Comparison of ENCODE assay signal across 1 cellular context in the genomic region with DNA sequence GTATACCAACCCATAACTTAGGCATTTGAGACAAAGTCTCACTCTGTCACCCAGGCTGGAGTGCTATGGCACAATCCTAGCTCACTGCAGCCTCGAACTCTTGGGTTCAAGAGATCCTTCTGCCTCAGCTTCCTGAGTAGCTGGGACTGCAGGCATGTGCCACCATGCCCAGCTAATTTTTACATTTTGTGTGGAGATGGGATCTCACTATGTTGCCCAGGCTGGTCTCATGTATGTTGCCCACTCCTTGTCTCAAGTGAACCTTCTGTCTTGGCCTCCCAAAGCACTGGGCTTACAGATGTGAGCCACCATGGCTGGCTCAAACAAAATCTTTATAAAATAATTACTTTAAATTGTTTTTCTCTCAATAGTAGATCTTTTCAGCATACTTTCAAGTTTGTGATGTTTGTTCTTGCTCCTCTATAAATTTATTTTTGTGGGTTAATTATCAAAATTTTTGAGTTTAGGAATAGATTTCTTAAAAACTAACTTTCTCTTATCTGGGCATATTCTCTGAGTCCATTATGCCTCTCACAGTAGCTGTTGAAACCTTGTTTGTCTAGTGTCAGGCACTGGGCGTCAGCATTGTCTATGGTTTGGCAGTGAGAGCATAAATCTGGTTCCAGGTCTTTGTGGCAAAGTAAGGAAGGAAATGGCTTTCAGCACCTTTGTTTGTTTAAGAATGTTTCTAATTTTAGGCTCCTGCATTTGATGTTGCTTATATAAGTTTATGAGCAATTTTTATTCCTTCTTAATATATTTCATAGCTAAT.
TF ChIP-seq lines count a peak whose summit lies in the region.

No MANE protein-coding gene starts in this region.

TF ChIP-seq in GM23338, 12 proteins besides CTCF, POLR2A, EP300 and RAD21 (continued from another document):
- TF ChIP-seq, protein P1, sequence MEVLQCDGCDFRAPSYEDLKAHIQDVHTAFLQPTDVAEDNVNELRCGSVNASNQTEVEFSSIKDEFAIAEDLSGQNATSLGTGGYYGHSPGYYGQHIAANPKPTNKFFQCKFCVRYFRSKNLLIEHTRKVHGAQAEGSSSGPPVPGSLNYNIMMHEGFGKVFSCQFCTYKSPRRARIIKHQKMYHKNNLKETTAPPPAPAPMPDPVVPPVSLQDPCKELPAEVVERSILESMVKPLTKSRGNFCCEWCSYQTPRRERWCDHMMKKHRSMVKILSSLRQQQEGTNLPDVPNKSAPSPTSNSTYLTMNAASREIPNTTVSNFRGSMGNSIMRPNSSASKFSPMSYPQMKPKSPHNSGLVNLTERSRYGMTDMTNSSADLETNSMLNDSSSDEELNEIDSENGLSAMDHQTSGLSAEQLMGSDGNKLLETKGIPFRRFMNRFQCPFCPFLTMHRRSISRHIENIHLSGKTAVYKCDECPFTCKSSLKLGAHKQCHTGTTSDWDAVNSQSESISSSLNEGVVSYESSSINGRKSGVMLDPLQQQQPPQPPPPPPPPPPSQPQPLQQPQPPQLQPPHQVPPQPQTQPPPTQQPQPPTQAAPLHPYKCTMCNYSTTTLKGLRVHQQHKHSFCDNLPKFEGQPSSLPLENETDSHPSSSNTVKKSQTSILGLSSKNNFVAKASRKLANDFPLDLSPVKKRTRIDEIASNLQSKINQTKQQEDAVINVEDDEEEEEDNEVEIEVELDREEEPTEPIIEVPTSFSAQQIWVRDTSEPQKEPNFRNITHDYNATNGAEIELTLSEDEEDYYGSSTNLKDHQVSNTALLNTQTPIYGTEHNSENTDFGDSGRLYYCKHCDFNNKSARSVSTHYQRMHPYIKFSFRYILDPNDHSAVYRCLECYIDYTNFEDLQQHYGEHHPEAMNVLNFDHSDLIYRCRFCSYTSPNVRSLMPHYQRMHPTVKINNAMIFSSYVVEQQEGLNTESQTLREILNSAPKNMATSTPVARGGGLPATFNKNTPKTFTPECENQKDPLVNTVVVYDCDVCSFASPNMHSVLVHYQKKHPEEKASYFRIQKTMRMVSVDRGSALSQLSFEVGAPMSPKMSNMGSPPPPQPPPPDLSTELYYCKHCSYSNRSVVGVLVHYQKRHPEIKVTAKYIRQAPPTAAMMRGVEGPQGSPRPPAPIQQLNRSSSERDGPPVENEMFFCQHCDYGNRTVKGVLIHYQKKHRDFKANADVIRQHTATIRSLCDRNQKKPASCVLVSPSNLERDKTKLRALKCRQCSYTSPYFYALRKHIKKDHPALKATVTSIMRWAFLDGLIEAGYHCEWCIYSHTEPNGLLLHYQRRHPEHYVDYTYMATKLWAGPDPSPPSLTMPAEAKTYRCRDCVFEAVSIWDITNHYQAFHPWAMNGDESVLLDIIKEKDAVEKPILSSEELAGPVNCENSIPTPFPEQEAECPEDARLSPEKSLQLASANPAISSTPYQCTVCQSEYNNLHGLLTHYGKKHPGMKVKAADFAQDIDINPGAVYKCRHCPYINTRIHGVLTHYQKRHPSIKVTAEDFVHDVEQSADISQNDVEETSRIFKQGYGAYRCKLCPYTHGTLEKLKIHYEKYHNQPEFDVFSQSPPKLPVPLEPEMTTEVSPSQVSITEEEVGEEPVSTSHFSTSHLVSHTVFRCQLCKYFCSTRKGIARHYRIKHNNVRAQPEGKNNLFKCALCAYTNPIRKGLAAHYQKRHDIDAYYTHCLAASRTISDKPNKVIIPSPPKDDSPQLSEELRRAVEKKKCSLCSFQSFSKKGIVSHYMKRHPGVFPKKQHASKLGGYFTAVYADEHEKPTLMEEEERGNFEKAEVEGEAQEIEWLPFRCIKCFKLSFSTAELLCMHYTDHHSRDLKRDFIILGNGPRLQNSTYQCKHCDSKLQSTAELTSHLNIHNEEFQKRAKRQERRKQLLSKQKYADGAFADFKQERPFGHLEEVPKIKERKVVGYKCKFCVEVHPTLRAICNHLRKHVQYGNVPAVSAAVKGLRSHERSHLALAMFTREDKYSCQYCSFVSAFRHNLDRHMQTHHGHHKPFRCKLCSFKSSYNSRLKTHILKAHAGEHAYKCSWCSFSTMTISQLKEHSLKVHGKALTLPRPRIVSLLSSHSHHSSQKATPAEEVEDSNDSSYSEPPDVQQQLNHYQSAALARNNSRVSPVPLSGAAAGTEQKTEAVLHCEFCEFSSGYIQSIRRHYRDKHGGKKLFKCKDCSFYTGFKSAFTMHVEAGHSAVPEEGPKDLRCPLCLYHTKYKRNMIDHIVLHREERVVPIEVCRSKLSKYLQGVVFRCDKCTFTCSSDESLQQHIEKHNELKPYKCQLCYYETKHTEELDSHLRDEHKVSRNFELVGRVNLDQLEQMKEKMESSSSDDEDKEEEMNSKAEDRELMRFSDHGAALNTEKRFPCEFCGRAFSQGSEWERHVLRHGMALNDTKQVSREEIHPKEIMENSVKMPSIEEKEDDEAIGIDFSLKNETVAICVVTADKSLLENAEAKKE (CRISPR knock-in tag; IDR thresholded peaks at IDR 0.05), result no peak
